ENCODE assay signal across 20 cellular contexts in genomic region chr5:396715-397032, GRCh38. TPM values are rescaled to one million over a fixed set of nuclear protein-coding genes. Genes with fewer than 3 reads are reported as not detected.
DNase-seq lines count a peak whose midpoint lies in the region; ATAC-seq and TF ChIP-seq lines count a peak whose summit lies in the region.
"Had no signal": no experiment of that assay in that cellular context is flagged by ENCODE, and none has a peak within 500 bp of the region (broad histone marks: within the 10 kb centered on the region; RNA-seq: fewer than 3 reads in every experiment).

No MANE protein-coding gene starts in this region.

- no peaks in the 10 kb centered on the region for H3K36me3 ChIP-seq in right atrium auricular region
- H3K36me3 ChIP-seq: thoracic aorta had no signal

- TF ChIP-seq CTCF in right atrium auricular region (IDR thresholded peaks at IDR 0.05): no peak
- TF ChIP-seq CTCF in osteocyte (IDR thresholded peaks at IDR 0.05): no peak

- no peaks in the 10 kb centered on the region for H3K9me3 Mint-ChIP-seq in osteocyte (ENCODE audit: unreplicated experiment)
- H3K9me3 Mint-ChIP-seq: CD8-positive, alpha-beta T cell had no signal

- H3K4me1 Mint-ChIP-seq in osteocyte (ENCODE audit: unreplicated experiment) (peaks cover 68% of the 10 kb centered on the region), T-helper 17 cell (peaks cover 14% of the 10 kb centered on the region)

- H3K27me3 Mint-ChIP-seq in osteocyte (ENCODE audit: unreplicated experiment): no peaks in the 10 kb centered on the region
- peaks cover 20% of the 10 kb centered on the region for H3K27me3 Mint-ChIP-seq in T-helper 17 cell

- H3K27ac Mint-ChIP-seq in osteocyte (ENCODE audit: unreplicated experiment) (peak overlapping the region; percentile 99), T-helper 17 cell (no peak overlapping the region)
- H3K27ac Mint-ChIP-seq: CD8-positive, alpha-beta T cell had no signal

- no peak overlapping the region for H3K4me3 Mint-ChIP-seq in osteocyte (ENCODE audit: unreplicated experiment)
- no peak overlapping the region for H3K4me3 Mint-ChIP-seq in T-helper 17 cell
- H3K4me3 Mint-ChIP-seq: CD8-positive, alpha-beta T cell had no signal

- no peaks in the 10 kb centered on the region for H3K27me3 ChIP-seq in right atrium auricular region

- peaks cover 0 to 14% of the 10 kb centered on the region in 2 donors for H3K4me1 ChIP-seq in right atrium auricular region

- no peak overlapping the region for H3K27ac ChIP-seq in right atrium auricular region
- H3K27ac ChIP-seq: thoracic aorta had no signal

- ATAC-seq in Right ventricle myocardium superior (ENCODE audit: poor library complexity) (no peak), T-helper 17 cell (no peak), GM19455 (IDR thresholded peaks at IDR 0.05; ENCODE audit: unreplicated experiment) (no peak)
- ATAC-seq: CD8-positive, alpha-beta T cell; right cardiac atrium had no signal

- H3K36me3 Mint-ChIP-seq in osteocyte (ENCODE audit: unreplicated experiment) (peaks cover 8% of the 10 kb centered on the region), T-helper 17 cell (ENCODE audit: low read depth) (no peaks in the 10 kb centered on the region)
- H3K36me3 Mint-ChIP-seq: CD8-positive, alpha-beta T cell had no signal

- no peaks in the 10 kb centered on the region for H3K9me3 ChIP-seq in right atrium auricular region
- no peaks in the 10 kb centered on the region for H3K9me3 ChIP-seq in T-helper 17 cell (ENCODE audit: control insufficient read depth, low read length, poor library complexity, severe bottlenecking)
- H3K9me3 ChIP-seq: thoracic aorta had no signal

- no peak overlapping the region for H3K4me3 ChIP-seq in right atrium auricular region
- H3K4me3 ChIP-seq: lung, thoracic aorta had no signal

- intact Hi-C loops in Right ventricle myocardium superior (cut with DNase I): no loop called here

- peak; percentile 52 for DNase-seq in right atrium auricular region (ENCODE audit: low spot score)
- no peak for DNase-seq in Right ventricle myocardium superior
- DNase-seq in ecto neural progenitor cell (ENCODE audit: low spot score): peak; percentile 42
- peak; percentile 53 for DNase-seq in osteocyte (ENCODE audit: extremely low spot score, unreplicated experiment)
- DNase-seq in T-helper 17 cell: no peak
- DNase-seq in cerebellum (ENCODE audit: low spot score): no peak
- DNase-seq in GM03348 (ENCODE audit: low spot score): no peak
- DNase-seq: activated CD4-positive, alpha-beta T cell treated with anti-CD3 and anti-CD28 coated beads for 1 hour; DMS79; HCEC 1CT; Karpas-422; NCI-H1105; NCI-H524; occipital lobe; RPMI8226 had no signal

RNA-seq across cellular contexts. Expression of gene EXOC3, which starts 46.3 kb away (rescaled TPM):
- 10 to 100 TPM; 34.7 to 40.7 TPM for total RNA-seq in right atrium auricular region
- 46.4 TPM for total RNA-seq in Right ventricle myocardium superior
- total RNA-seq in osteocyte: 70.0 and 81.4 TPM in 2 replicates
- total RNA-seq in T-helper 17 cell: 10 to 100 TPM; 71.3 to 86.3 TPM
- 27.8 TPM for total RNA-seq in cerebellum

Comparison
In these comparisons a context has a peak if more than half of its experiments do, and no peak if none do; other contexts are left out.
1. DNase-seq: peak in right atrium auricular region (single experiment), ecto neural progenitor cell (single experiment) and osteocyte (single experiment); none in Right ventricle myocardium superior (single experiment), T-helper 17 cell (0 of 3), cerebellum (single experiment) and GM03348 (single experiment).